In genomic region chr1:155478270-155478852, GRCh38 we compare ENCODE assay signal across 1 cellular context.
TF ChIP-seq lines count a peak whose summit lies in the region.

No MANE protein-coding gene starts in this region.

TF ChIP-seq in WTC11, 78 proteins besides CTCF, POLR2A, EP300 and RAD21 (continued from another document):
- no peak for TF ChIP-seq PREB (CRISPR knock-in tag; IDR thresholded peaks at IDR 0.05; ENCODE audit: borderline replicate concordance)
- TF ChIP-seq TEAD4 (CRISPR knock-in tag; IDR thresholded peaks at IDR 0.05) = no peak
- TF ChIP-seq, protein P1, sequence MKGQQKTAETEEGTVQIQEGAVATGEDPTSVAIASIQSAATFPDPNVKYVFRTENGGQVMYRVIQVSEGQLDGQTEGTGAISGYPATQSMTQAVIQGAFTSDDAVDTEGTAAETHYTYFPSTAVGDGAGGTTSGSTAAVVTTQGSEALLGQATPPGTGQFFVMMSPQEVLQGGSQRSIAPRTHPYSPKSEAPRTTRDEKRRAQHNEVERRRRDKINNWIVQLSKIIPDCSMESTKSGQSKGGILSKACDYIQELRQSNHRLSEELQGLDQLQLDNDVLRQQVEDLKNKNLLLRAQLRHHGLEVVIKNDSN (CRISPR knock-in tag; IDR thresholded peaks at IDR 0.05) = no peak
- TF ChIP-seq IRF1 (CRISPR knock-in tag; IDR thresholded peaks at IDR 0.05) = no peak
- TF ChIP-seq ZNF396 (CRISPR knock-in tag; IDR thresholded peaks at IDR 0.05; ENCODE audit: borderline replicate concordance) = no peak
TF ChIP-seq in WTC11: peak in this region for 0.
